In genomic region chr16:57547524-57547923, GRCh38 we compare ENCODE assay signal across 9 cellular contexts. TPM values are rescaled to one million over a fixed set of nuclear protein-coding genes. Genes with fewer than 3 reads are reported as not detected.
A peak's percentile ranks its signal among the peaks of the same experiment; 100 is the strongest.
DNase-seq lines count a peak whose midpoint lies in the region; TF ChIP-seq lines count a peak whose summit lies in the region.
"Not testable (repeated sequence)": the region's sequence is repeated elsewhere in the genome, so short reads cannot be mapped to it uniquely, and the experiment has no call there.
"Had no signal": no experiment of that assay in that cellular context is flagged by ENCODE, and none has a peak within 500 bp of the region (broad histone marks: within the 10 kb centered on the region; RNA-seq: fewer than 3 reads in every experiment).

No MANE protein-coding gene starts in this region.

- not testable (repeated sequence) for H3K27ac Mint-ChIP-seq in CD14-positive monocyte, type B pancreatic cell

- peaks cover 41 to 61% (median 60%) of the 10 kb centered on the region in 3 donors for H3K27me3 Mint-ChIP-seq in CD14-positive monocyte (ENCODE audit: low read depth in 3 of 3)
- not testable (repeated sequence) for H3K27me3 Mint-ChIP-seq in type B pancreatic cell

- not testable (repeated sequence) for H3K4me3 ChIP-seq in colonic mucosa

- not testable (repeated sequence) for H3K4me1 ChIP-seq in colonic mucosa

- H3K4me1 Mint-ChIP-seq in CD14-positive monocyte, result peaks cover 50% of the 10 kb centered on the region
- H3K4me1 Mint-ChIP-seq in type B pancreatic cell (ENCODE audit: unreplicated experiment), result peaks cover 13% of the 10 kb centered on the region

- not testable (repeated sequence) for H3K9me3 Mint-ChIP-seq in CD14-positive monocyte, type B pancreatic cell

- peaks cover 7 to 18% of the 10 kb centered on the region in 2 donors for H3K36me3 Mint-ChIP-seq in CD14-positive monocyte
- H3K36me3 Mint-ChIP-seq in type B pancreatic cell, result not testable (repeated sequence)

- not testable (repeated sequence) for H3K27ac ChIP-seq in colonic mucosa

- not testable (repeated sequence) for DNase-seq in CD14-positive monocyte (ENCODE audit: low spot score)
- DNase-seq in activated CD8-positive, alpha-beta memory T cell treated with anti-CD3 and anti-CD28 coated beads, Interleukin-2, amount 50 U/mL, for 48 hours, result peak; percentile 23
- DNase-seq in colonic mucosa, result peak; percentile 4
- peak; percentile 38 for DNase-seq in cardiac septum (ENCODE audit: low spot score)
- DNase-seq in mesenteric fat pad (ENCODE audit: low spot score), result peak; percentile 6
- DNase-seq in posterior vena cava (ENCODE audit: low spot score), result peak; percentile 13
- DNase-seq in type B pancreatic cell (ENCODE audit: extremely low spot score, unreplicated experiment), result peak; percentile 37

- H3K9me3 ChIP-seq in colonic mucosa, result not testable (repeated sequence)

- not testable (repeated sequence) for H3K36me3 ChIP-seq in colonic mucosa

- intact Hi-C loops in CD14-positive monocyte (cut with micrococcal nuclease); colonic mucosa (cut with DNase I); cardiac septum (cut with DNase I); posterior vena cava (cut with DNase I): not testable (repeated sequence)

- H3K4me3 Mint-ChIP-seq in CD14-positive monocyte, result peak overlapping the region; percentile 34 to 70
- H3K4me3 Mint-ChIP-seq in type B pancreatic cell, result not testable (repeated sequence)

- not testable (repeated sequence) for H3K27me3 ChIP-seq in colonic mucosa

- H3K9ac ChIP-seq in colonic mucosa (ENCODE audit: low read depth in 2 of 2, low read length in 2 of 2), result not testable (repeated sequence)

- not testable (repeated sequence) for TF ChIP-seq CTCF in CD14-positive monocyte (IDR thresholded peaks at IDR 0.05); colonic mucosa (IDR thresholded peaks at IDR 0.05); type B pancreatic cell (conservative IDR thresholded peaks at IDR 0.05)

RNA-seq across cellular contexts. Expression of gene ADGRG5, which starts 5.1 kb away (rescaled TPM):
- polyA plus RNA-seq in CD14-positive monocyte, result 1 to 10 TPM in 1 of 2 donors, under 1 TPM in 1; 0.97 to 1.2 TPM
- 1 to 10 TPM; 1.4 to 3.0 TPM for total RNA-seq in colonic mucosa
- 0.35 TPM for total RNA-seq in cardiac septum
- total RNA-seq in mesenteric fat pad, result 0.10 TPM
- under 1 TPM; 0.05 to 0.32 TPM for total RNA-seq in posterior vena cava
- total RNA-seq in type B pancreatic cell (ENCODE audit: low replicate concordance), result 0.82 and 1.7 TPM in 2 replicates
- total RNA-seq: Daoy had no signal
- polyA plus RNA-seq: BJ had no signal

RNA-seq across cellular contexts. Expression of gene CCDC102A, which starts 11.2 kb away (rescaled TPM):
- not detected for polyA plus RNA-seq in CD14-positive monocyte
- 1 to 10 TPM; 1.9 to 2.5 TPM for total RNA-seq in colonic mucosa
- total RNA-seq in cardiac septum, result 5.5 TPM
- 5.0 TPM for total RNA-seq in mesenteric fat pad
- 10 to 100 TPM; 16.9 to 18.3 TPM for total RNA-seq in posterior vena cava
- total RNA-seq in type B pancreatic cell (ENCODE audit: low replicate concordance), result 6.9 and 14.4 TPM in 2 replicates
